Comparison of ENCODE assay signal across 7 cellular contexts in genomic region chr11:121293276-121293569, GRCh38. TPM values are rescaled to one million over a fixed set of nuclear protein-coding genes. Genes with fewer than 3 reads are reported as not detected.
DNase-seq lines count a peak whose midpoint lies in the region; ATAC-seq and TF ChIP-seq lines count a peak whose summit lies in the region.

No MANE protein-coding gene starts in this region.

- H3K4me3 ChIP-seq in HL-60 (replicated peaks; ENCODE audit: insufficient read depth, low read length): peak overlapping the region; percentile 98
- H3K4me3 ChIP-seq in iPS-15b (ENCODE audit: low read depth, low read length): peak overlapping the region; percentile 97

- no peaks in the 10 kb centered on the region for H3K27me3 ChIP-seq in HL-60 (ENCODE audit: insufficient read depth, poor library complexity, severe bottlenecking)
- H3K27me3 ChIP-seq in iPS-15b (ENCODE audit: control insufficient read depth, insufficient read depth, low read length): no peaks in the 10 kb centered on the region

- no peak for ATAC-seq in stimulated activated memory B cell treated with anti-CD40 and anti-IgM and Interleukin-4, amounts not matched to agents 10 μg/mL and 1 μg/mL and 100 μg/mL, for 72 hours
- ATAC-seq in HG02798 (IDR thresholded peaks at IDR 0.05; ENCODE audit: poor library complexity, unreplicated experiment): no peak
- ATAC-seq in GM21786 (IDR thresholded peaks at IDR 0.05; ENCODE audit: unreplicated experiment): no peak

- H3K9me3 ChIP-seq in iPS-15b (ENCODE audit: control insufficient read depth, insufficient read depth, low read length): no peaks in the 10 kb centered on the region

- peaks cover 6% of the 10 kb centered on the region for H3K9me3 Mint-ChIP-seq in activated T-helper 1 cell treated with anti-CD3 and anti-CD28 coated beads, Interleukin-12 subunit alpha, Interleukin-12 subunit beta, Interleukin-2, Interleukin-4 antibody, amounts not matched to agents 30 ng/mL and 10 ng/mL and 1 ng/mL, durations not matched to agents 14 hours and 24 hours and 36 hours
- no peaks in the 10 kb centered on the region for H3K9me3 Mint-ChIP-seq in stimulated activated memory B cell treated with anti-CD40 and anti-IgM and Interleukin-4, amounts not matched to agents 10 μg/mL and 1 μg/mL and 100 μg/mL, for 72 hours

- peaks cover 28% of the 10 kb centered on the region for H3K4me1 ChIP-seq in iPS-15b (ENCODE audit: control insufficient read depth, insufficient read depth, low read length)

- H3K4me3 Mint-ChIP-seq in activated T-helper 1 cell treated with anti-CD3 and anti-CD28 coated beads, Interleukin-12 subunit alpha, Interleukin-12 subunit beta, Interleukin-2, Interleukin-4 antibody, amounts not matched to agents 30 ng/mL and 10 ng/mL and 1 ng/mL, durations not matched to agents 14 hours and 24 hours and 36 hours: peak overlapping the region; percentile 93
- peak overlapping the region; percentile 92 for H3K4me3 Mint-ChIP-seq in stimulated activated memory B cell treated with anti-CD40 and anti-IgM and Interleukin-4, amounts not matched to agents 10 μg/mL and 1 μg/mL and 100 μg/mL, for 72 hours

- peak overlapping the region; percentile 74 for H3K27ac ChIP-seq in HL-60 (replicated peaks)

- peak overlapping the region; percentile 87 for H3K9ac ChIP-seq in iPS-15b (ENCODE audit: low read depth, low read length)

- peaks cover 53% of the 10 kb centered on the region for H3K4me1 Mint-ChIP-seq in activated T-helper 1 cell treated with anti-CD3 and anti-CD28 coated beads, Interleukin-12 subunit alpha, Interleukin-12 subunit beta, Interleukin-2, Interleukin-4 antibody, amounts not matched to agents 30 ng/mL and 10 ng/mL and 1 ng/mL, durations not matched to agents 14 hours and 24 hours and 36 hours (ENCODE audit: low read depth)
- H3K4me1 Mint-ChIP-seq in stimulated activated memory B cell treated with anti-CD40 and anti-IgM and Interleukin-4, amounts not matched to agents 10 μg/mL and 1 μg/mL and 100 μg/mL, for 72 hours: peaks cover 42% of the 10 kb centered on the region

- H3K36me3 Mint-ChIP-seq in activated T-helper 1 cell treated with anti-CD3 and anti-CD28 coated beads, Interleukin-12 subunit alpha, Interleukin-12 subunit beta, Interleukin-2, Interleukin-4 antibody, amounts not matched to agents 30 ng/mL and 10 ng/mL and 1 ng/mL, durations not matched to agents 14 hours and 24 hours and 36 hours (ENCODE audit: low read depth): peaks cover 22% of the 10 kb centered on the region
- peaks cover 17% of the 10 kb centered on the region for H3K36me3 Mint-ChIP-seq in stimulated activated memory B cell treated with anti-CD40 and anti-IgM and Interleukin-4, amounts not matched to agents 10 μg/mL and 1 μg/mL and 100 μg/mL, for 72 hours

- H3K36me3 ChIP-seq in iPS-15b (ENCODE audit: control insufficient read depth, insufficient read depth, low read length): no peaks in the 10 kb centered on the region

- H3K27me3 Mint-ChIP-seq in activated T-helper 1 cell treated with anti-CD3 and anti-CD28 coated beads, Interleukin-12 subunit alpha, Interleukin-12 subunit beta, Interleukin-2, Interleukin-4 antibody, amounts not matched to agents 30 ng/mL and 10 ng/mL and 1 ng/mL, durations not matched to agents 14 hours and 24 hours and 36 hours (ENCODE audit: insufficient read depth): peaks cover 6% of the 10 kb centered on the region
- no peaks in the 10 kb centered on the region for H3K27me3 Mint-ChIP-seq in stimulated activated memory B cell treated with anti-CD40 and anti-IgM and Interleukin-4, amounts not matched to agents 10 μg/mL and 1 μg/mL and 100 μg/mL, for 72 hours

- TF ChIP-seq CTCF in HL-60 (IDR thresholded peaks at IDR 0.05; ENCODE audit: insufficient read depth, low read length): no peak

- H3K27ac Mint-ChIP-seq in activated T-helper 1 cell treated with anti-CD3 and anti-CD28 coated beads, Interleukin-12 subunit alpha, Interleukin-12 subunit beta, Interleukin-2, Interleukin-4 antibody, amounts not matched to agents 30 ng/mL and 10 ng/mL and 1 ng/mL, durations not matched to agents 14 hours and 24 hours and 36 hours: peak overlapping the region; percentile 97
- peak overlapping the region; percentile 97 for H3K27ac Mint-ChIP-seq in stimulated activated memory B cell treated with anti-CD40 and anti-IgM and Interleukin-4, amounts not matched to agents 10 μg/mL and 1 μg/mL and 100 μg/mL, for 72 hours

- intact Hi-C loops in activated T-helper 1 cell treated with anti-CD3 and anti-CD28 coated beads, Interleukin-12 subunit alpha, Interleukin-12 subunit beta, Interleukin-2, Interleukin-4 antibody, amounts not matched to agents 30 ng/mL and 10 ng/mL and 1 ng/mL, durations not matched to agents 14 hours and 24 hours and 36 hours (cut with micrococcal nuclease): loop anchor here (2.0 to 5.0 kb wide), 5 partner anchors 44 to 956 kb away; partner anchors contain the start of genes ARHGEF12, SORL1 and SORL1-AS1

- DNase-seq in HL-60 (ENCODE audit: low read depth in 1 of 2, low spot score in 1 of 2): no peak
- DNase-seq in activated T-helper 1 cell treated with anti-CD3 and anti-CD28 coated beads, Interleukin-12 subunit alpha, Interleukin-12 subunit beta, Interleukin-2, Interleukin-4 antibody, amounts not matched to agents 30 ng/mL and 10 ng/mL and 1 ng/mL, durations not matched to agents 14 hours and 24 hours and 36 hours (ENCODE audit: low spot score): no peak
- DNase-seq in cerebellar cortex (ENCODE audit: low spot score): no peak

RNA-seq across cellular contexts. Expression of gene SC5D, which starts 0.7 kb away (rescaled TPM):
- total RNA-seq in activated T-helper 1 cell treated with anti-CD3 and anti-CD28 coated beads, Interleukin-12 subunit alpha, Interleukin-12 subunit beta, Interleukin-2, Interleukin-4 antibody, amounts not matched to agents 30 ng/mL and 10 ng/mL and 1 ng/mL, durations not matched to agents 14 hours and 24 hours and 36 hours: 21.9 and 26.3 TPM in 2 replicates
